ENCODE assay signal across 19 cellular contexts in genomic region chr2:193988784-193989183, GRCh38.
"Had no signal": no experiment of that assay in that cellular context is flagged by ENCODE, and none has a peak within 500 bp of the region (broad histone marks: within the 10 kb centered on the region; RNA-seq: fewer than 3 reads in every experiment).

No MANE protein-coding gene starts in this region.

- H3K4me3 Mint-ChIP-seq: naive thymus-derived CD8-positive, alpha-beta T cell; nephron progenitor cell; type B pancreatic cell had no signal

- H3K27me3 Mint-ChIP-seq: type B pancreatic cell had no signal

- H3K27ac Mint-ChIP-seq: naive thymus-derived CD8-positive, alpha-beta T cell; nephron progenitor cell; type B pancreatic cell had no signal

- H3K36me3 ChIP-seq: left lung, ovary, sigmoid colon, spleen, stomach, tibial artery had no signal

- ATAC-seq: left cardiac atrium; left lung; naive thymus-derived CD8-positive, alpha-beta T cell; psoas muscle; right cardiac atrium had no signal

- DNase-seq: cortex of kidney; head of caudate nucleus; left cardiac atrium; left lung; mesenchymal stem cell; midbrain; naive thymus-derived CD8-positive, alpha-beta T cell; nephron progenitor cell; nucleus accumbens; ovary; psoas muscle; right cardiac atrium; sigmoid colon; spleen; stimulated activated CD4-positive, alpha-beta T cell treated with anti-CD3 and anti-CD28 coated beads, Interleukin-4, amount 100 ng/mL, for 4 hours; stimulated activated naive CD4-positive, alpha-beta T cell; stomach; tibial artery had no signal

- H3K9me3 Mint-ChIP-seq: nephron progenitor cell, type B pancreatic cell had no signal

- H3K4me3 ChIP-seq: left lung, ovary, psoas muscle, sigmoid colon, spleen, stomach, tibial artery had no signal

- H3K36me3 Mint-ChIP-seq: naive thymus-derived CD8-positive, alpha-beta T cell; type B pancreatic cell had no signal

- H3K4me1 ChIP-seq: left lung, psoas muscle, sigmoid colon, spleen, stomach, tibial artery had no signal

- H3K4me1 Mint-ChIP-seq: naive thymus-derived CD8-positive, alpha-beta T cell; nephron progenitor cell had no signal

- H3K27ac ChIP-seq: left lung, ovary, psoas muscle, sigmoid colon, spleen, stomach, tibial artery had no signal

- H3K27me3 ChIP-seq: left lung, ovary, sigmoid colon, spleen, stomach, tibial artery had no signal

- H3K9me3 ChIP-seq: left lung, ovary, psoas muscle, sigmoid colon, spleen, stomach, tibial artery had no signal
